ENCODE assay signal across 8 cellular contexts in the genomic region with DNA sequence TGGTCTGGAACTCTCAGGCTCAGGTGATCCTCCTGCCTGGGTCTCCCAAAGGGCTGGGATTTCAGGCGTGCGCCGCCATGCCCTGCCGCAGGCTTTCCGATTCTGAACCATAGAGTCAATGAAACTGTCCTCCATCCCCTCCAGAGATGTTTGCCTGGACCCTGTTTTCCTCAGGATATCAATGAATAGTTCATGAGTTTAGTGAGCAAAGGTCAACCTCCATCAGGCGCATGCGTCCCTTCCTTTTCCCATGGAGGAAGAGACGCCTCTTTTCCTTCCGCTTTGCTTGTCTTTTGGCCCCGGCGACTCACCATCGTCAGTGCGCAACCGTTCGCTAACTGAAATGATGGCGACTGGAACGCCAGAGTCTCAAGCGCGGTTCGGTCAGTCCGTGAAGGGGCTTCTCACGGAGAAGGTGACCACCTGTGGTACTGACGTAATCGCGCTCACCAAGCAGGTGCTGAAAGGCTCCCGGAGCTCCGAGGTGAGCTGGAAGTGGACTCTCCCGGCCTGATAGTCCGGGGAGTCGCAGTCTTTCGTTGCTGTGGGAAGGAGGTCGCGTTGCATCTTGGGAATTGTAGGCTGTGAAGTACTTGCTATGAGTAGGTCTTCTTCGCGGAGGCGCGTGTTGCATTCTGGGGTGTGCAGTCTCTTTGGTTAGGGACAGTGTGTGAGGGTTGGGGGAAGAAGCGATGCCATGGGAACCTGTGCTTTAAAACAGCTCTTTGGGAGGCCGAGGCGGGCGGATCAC. TPM values are rescaled to one million over a fixed set of nuclear protein-coding genes. Genes with fewer than 3 reads are reported as not detected.
A peak's percentile ranks its signal among the peaks of the same experiment; 100 is the strongest.
DNase-seq lines count a peak whose midpoint lies in the region; ATAC-seq and TF ChIP-seq lines count a peak whose summit lies in the region.

A gene with protein sequence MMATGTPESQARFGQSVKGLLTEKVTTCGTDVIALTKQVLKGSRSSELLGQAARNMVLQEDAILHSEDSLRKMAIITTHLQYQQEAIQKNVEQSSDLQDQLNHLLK (plus strand): TSS at position 316 of the 751 bp plus-strand sequence. CDS start 28 bp downstream, at position 344.

- H3K36me3 Mint-ChIP-seq in activated naive CD8-positive, alpha-beta T cell treated with anti-CD3 and anti-CD28 coated beads, Interleukin-2, amount 50 U/mL, for 24 hours (ENCODE audit: low read depth): peaks cover 2% of the 10 kb centered on the region

- WGBS in tibial nerve, 2 donors: 7 to 9% methylated on average over 41 of the region's 41 CpGs

- peak; percentile 76 to 98 for TF ChIP-seq EP300 in tibial nerve (IDR thresholded peaks at IDR 0.05)

- H3K4me2 ChIP-seq in SU-DHL-6 (ENCODE audit: low read depth, low read length, poor library complexity, severe bottlenecking): peak within 1 kb of the TSS; percentile 84
- H3K4me2 ChIP-seq in parathyroid adenoma (ENCODE audit: low read length): peak within 1 kb of the TSS; percentile 66

- H3K4me1 Mint-ChIP-seq in activated naive CD8-positive, alpha-beta T cell treated with anti-CD3 and anti-CD28 coated beads, Interleukin-2, amount 50 U/mL, for 24 hours: peaks cover 26% of the 10 kb centered on the region

- H3K4me3 Mint-ChIP-seq in activated naive CD8-positive, alpha-beta T cell treated with anti-CD3 and anti-CD28 coated beads, Interleukin-2, amount 50 U/mL, for 24 hours: peak within 1 kb of the TSS; percentile 95

- H2AFZ ChIP-seq in SU-DHL-6 (ENCODE audit: low read depth, low read length, severe bottlenecking): peak within 1 kb of the TSS; percentile 95
- peak within 1 kb of the TSS; percentile 81 for H2AFZ ChIP-seq in parathyroid adenoma

- H3K79me2 ChIP-seq in SU-DHL-6 (ENCODE audit: insufficient read depth, low read length) (no peaks in the 10 kb centered on the region), parathyroid adenoma (no peaks in the 10 kb centered on the region)

- H3K9me2 ChIP-seq in SU-DHL-6 (replicated peaks; ENCODE audit: insufficient read depth, low read length): no peaks in the 10 kb centered on the region

- no peaks in the 10 kb centered on the region for H3F3A ChIP-seq in SU-DHL-6 (ENCODE audit: insufficient read depth)

- H3K9me3 ChIP-seq in SU-DHL-6 (ENCODE audit: insufficient read depth, low read length): no peaks in the 10 kb centered on the region
- H3K9me3 ChIP-seq in cardiac muscle cell (ENCODE audit: low read depth): no peaks in the 10 kb centered on the region
- no peaks in the 10 kb centered on the region for H3K9me3 ChIP-seq in parathyroid adenoma (ENCODE audit: control insufficient read depth, low read length)
- no peaks in the 10 kb centered on the region for H3K9me3 ChIP-seq in tibial nerve

- H3K36me3 ChIP-seq in SU-DHL-6 (ENCODE audit: low read length) (no peaks in the 10 kb centered on the region), cardiac muscle cell (no peaks in the 10 kb centered on the region), parathyroid adenoma (ENCODE audit: control insufficient read depth, insufficient read depth, low read length) (no peaks in the 10 kb centered on the region), tibial nerve (no peaks in the 10 kb centered on the region)

- ATAC-seq in HG02678 (IDR thresholded peaks at IDR 0.05; ENCODE audit: unreplicated experiment): peak; percentile 98
- peak; percentile 100 for ATAC-seq in activated naive CD8-positive, alpha-beta T cell treated with anti-CD3 and anti-CD28 coated beads, Interleukin-2, amount 50 U/mL, for 24 hours

- peak; percentile 64 for DNase-seq in NCI-H128 (lab: John Stamatoyannopoulos, UW; ENCODE audit: unreplicated experiment)
- DNase-seq in activated naive CD8-positive, alpha-beta T cell treated with anti-CD3 and anti-CD28 coated beads, Interleukin-2, amount 50 U/mL, for 24 hours: peak; percentile 84
- DNase-seq in cardiac muscle cell (ENCODE audit: low read depth in 1 of 2, low spot score in 1 of 2): peak; percentile 93 to 98
- peak; percentile 85 to 98 for DNase-seq in tibial nerve (ENCODE audit: low spot score in 2 of 2)

- H3K27me3 Mint-ChIP-seq in activated naive CD8-positive, alpha-beta T cell treated with anti-CD3 and anti-CD28 coated beads, Interleukin-2, amount 50 U/mL, for 24 hours: no peaks in the 10 kb centered on the region

- TF ChIP-seq CTCF in SU-DHL-6 (IDR thresholded peaks at IDR 0.05; ENCODE audit: insufficient read depth, low read length, poor library complexity, severe bottlenecking) (no peak), cardiac muscle cell (IDR thresholded peaks at IDR 0.05; ENCODE audit: low read depth, low read length) (no peak), parathyroid adenoma (IDR thresholded peaks at IDR 0.05) (no peak), tibial nerve (IDR thresholded peaks at IDR 0.05) (peak in 2 of 5 experiments; percentile 20 to 41)

- H3K27ac Mint-ChIP-seq in activated naive CD8-positive, alpha-beta T cell treated with anti-CD3 and anti-CD28 coated beads, Interleukin-2, amount 50 U/mL, for 24 hours: peak within 1 kb of the TSS; percentile 96

- H3K9me3 Mint-ChIP-seq in activated naive CD8-positive, alpha-beta T cell treated with anti-CD3 and anti-CD28 coated beads, Interleukin-2, amount 50 U/mL, for 24 hours: no peaks in the 10 kb centered on the region

- H4K20me1 ChIP-seq in SU-DHL-6 (ENCODE audit: low read depth, low read length): no peaks in the 10 kb centered on the region

- H3K27ac ChIP-seq in SU-DHL-6 (ENCODE audit: low read depth, low read length): peak within 1 kb of the TSS; percentile 56
- peak within 1 kb of the TSS; percentile 97 for H3K27ac ChIP-seq in cardiac muscle cell
- peak within 1 kb of the TSS; percentile 93 for H3K27ac ChIP-seq in parathyroid adenoma
- H3K27ac ChIP-seq in tibial nerve: peak within 1 kb of the TSS; percentile 95 to 97 (median 96)

- H3K4me3 ChIP-seq in SU-DHL-6 (ENCODE audit: insufficient read depth, low read length, poor library complexity, severe bottlenecking) (peak within 1 kb of the TSS; percentile 89), cardiac muscle cell (peak within 1 kb of the TSS; percentile 99), parathyroid adenoma (ENCODE audit: low read depth, low read length) (peak within 1 kb of the TSS; percentile 99), tibial nerve (peak within 1 kb of the TSS; percentile 62 to 94 (median 77))

- no peaks in the 10 kb centered on the region for H3K27me3 ChIP-seq in SU-DHL-6 (ENCODE audit: low read length)
- no peaks in the 10 kb centered on the region for H3K27me3 ChIP-seq in cardiac muscle cell
- no peaks in the 10 kb centered on the region for H3K27me3 ChIP-seq in parathyroid adenoma (ENCODE audit: control insufficient read depth, insufficient read depth, low read length)
- H3K27me3 ChIP-seq in tibial nerve: no peaks in the 10 kb centered on the region

- H3K9ac ChIP-seq in SU-DHL-6 (ENCODE audit: low read length) (peak within 1 kb of the TSS; percentile 66), parathyroid adenoma (peak within 1 kb of the TSS; percentile 33)

- TF ChIP-seq POLR2A in GM10847 (IDR thresholded peaks at IDR 0.05; ENCODE audit: extremely low read depth, insufficient read length) (peak; percentile 38), tibial nerve (IDR thresholded peaks at IDR 0.05) (peak; percentile 48 to 74)

- H3K4me1 ChIP-seq in cardiac muscle cell (ENCODE audit: low read depth) (no peaks in the 10 kb centered on the region), parathyroid adenoma (peaks cover 6% of the 10 kb centered on the region), tibial nerve (peaks cover 0 to 22% (median 14%) of the 10 kb centered on the region in 4 donors)

RNA-seq across cellular contexts. Expression of the gene that starts here (rescaled TPM):
- 8.2 and 22.6 TPM in 2 replicates for total RNA-seq in cardiac muscle cell
- 18.3 and 19.4 TPM in 2 replicates for polyA plus RNA-seq in cardiac muscle cell
- total RNA-seq in tibial nerve: 10 to 100 TPM; 18.4 to 40.2 (median 37.3) TPM

Comparison
In these comparisons a context has a peak if more than half of its experiments do, and no peak if none do; other contexts are left out.
1. Peak in every context shown above with its lines: DNase-seq, ATAC-seq, H3K4me3 ChIP-seq and H3K27ac ChIP-seq.